1 cellular context compared by ENCODE assay signal in the genomic region with DNA sequence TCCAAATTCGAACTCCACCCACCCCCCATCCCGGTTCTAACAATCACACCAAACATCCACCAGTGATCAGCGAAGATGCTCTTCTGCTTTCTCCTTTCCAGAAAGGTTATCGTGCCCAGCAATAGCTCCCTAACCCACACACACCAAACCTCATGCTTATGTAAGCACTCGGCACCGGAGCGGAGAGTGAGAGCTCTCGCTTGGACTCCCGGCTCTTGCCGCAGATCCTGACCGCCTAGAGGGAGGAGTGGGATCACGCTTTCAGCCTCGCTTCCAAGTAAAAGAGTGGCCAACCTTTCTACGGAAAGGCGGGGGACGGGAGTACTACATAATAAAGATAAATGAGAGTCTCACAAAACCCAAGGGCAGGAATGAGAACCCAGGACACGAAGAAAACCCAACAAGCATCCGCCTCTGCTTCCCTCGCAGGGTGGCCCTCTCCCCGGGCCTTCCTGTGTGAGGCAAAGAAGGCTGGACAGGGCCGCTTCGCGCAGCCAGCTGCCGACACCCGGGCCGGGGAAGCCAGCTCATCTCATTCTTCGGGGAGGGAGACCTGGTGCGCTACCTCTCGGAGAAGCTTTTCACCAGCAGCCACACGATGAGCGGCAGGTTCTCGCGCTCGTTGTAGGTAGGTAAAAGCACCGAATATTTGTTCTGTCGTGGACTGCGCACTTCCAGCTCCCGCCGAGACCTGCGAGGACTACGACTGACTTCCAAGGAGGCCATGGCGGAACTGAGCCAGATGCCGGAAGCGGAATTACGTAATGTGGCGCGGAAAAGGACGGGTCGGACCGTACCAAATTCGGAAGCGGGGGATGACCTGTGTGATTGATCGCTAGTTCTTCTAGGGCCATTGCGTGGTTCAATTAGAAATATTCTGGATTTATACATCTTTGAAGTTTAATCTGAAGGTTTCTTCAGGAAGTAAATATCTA.
TF ChIP-seq lines count a peak whose summit lies in the region.

A gene (minus strand): TSS at position 735 of the 935 bp plus-strand sequence. CDS start 9 bp downstream, at position 726.

TF ChIP-seq in K562, 482 proteins besides CTCF, POLR2A, EP300 and RAD21 (continued from another document and continues in another):
- 0 out of 2 replicates have a peak, but pooled peaks have one; percentile 2 for TF ChIP-seq EHMT2 (IDR thresholded peaks at IDR 0.05)
- TF ChIP-seq NFIC (IDR thresholded peaks at IDR 0.05) = peak; percentile 36; the same call in 1 of the 2 replicates
- TF ChIP-seq, protein P1, sequence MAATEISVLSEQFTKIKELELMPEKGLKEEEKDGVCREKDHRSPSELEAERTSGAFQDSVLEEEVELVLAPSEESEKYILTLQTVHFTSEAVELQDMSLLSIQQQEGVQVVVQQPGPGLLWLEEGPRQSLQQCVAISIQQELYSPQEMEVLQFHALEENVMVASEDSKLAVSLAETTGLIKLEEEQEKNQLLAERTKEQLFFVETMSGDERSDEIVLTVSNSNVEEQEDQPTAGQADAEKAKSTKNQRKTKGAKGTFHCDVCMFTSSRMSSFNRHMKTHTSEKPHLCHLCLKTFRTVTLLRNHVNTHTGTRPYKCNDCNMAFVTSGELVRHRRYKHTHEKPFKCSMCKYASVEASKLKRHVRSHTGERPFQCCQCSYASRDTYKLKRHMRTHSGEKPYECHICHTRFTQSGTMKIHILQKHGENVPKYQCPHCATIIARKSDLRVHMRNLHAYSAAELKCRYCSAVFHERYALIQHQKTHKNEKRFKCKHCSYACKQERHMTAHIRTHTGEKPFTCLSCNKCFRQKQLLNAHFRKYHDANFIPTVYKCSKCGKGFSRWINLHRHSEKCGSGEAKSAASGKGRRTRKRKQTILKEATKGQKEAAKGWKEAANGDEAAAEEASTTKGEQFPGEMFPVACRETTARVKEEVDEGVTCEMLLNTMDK (IDR thresholded peaks at IDR 0.05; ENCODE audit: borderline replicate concordance, insufficient read depth, low read depth, low read length, poor library complexity, severe bottlenecking) = no peak
- no peak for TF ChIP-seq ZNF316 (IDR thresholded peaks at IDR 0.05)
- TF ChIP-seq SREBF1 (IDR thresholded peaks at IDR 0.05; ENCODE audit: borderline replicate concordance, low read depth, low read length) = peak; percentile 88
- TF ChIP-seq JUND (IDR thresholded peaks at IDR 0.05; ENCODE audit: borderline replicate concordance, low read depth, low read length) = peak; percentile 98
- peak; percentile 67; the same call in 2 of the 3 replicates for TF ChIP-seq JUND (tag; IDR thresholded peaks at IDR 0.05; ENCODE audit: borderline replicate concordance, low read depth, low read length)
- no peak for TF ChIP-seq NCOA6 (IDR thresholded peaks at IDR 0.05)
- TF ChIP-seq, protein P2, sequence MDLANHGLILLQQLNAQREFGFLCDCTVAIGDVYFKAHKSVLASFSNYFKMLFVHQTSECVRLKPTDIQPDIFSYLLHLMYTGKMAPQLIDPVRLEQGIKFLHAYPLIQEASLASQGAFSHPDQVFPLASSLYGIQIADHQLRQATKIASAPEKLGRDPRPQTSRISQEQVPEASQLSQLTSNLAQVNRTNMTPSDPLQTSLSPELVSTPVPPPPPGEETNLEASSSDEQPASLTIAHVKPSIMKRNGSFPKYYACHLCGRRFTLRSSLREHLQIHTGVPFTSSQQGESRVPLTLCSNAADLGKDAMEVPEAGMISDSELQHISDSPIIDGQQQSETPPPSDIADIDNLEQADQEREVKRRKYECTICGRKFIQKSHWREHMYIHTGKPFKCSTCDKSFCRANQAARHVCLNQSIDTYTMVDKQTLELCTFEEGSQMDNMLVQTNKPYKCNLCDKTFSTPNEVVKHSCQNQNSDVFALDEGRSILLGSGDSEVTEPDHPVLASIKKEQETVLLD (IDR thresholded peaks at IDR 0.05) = no peak
- TF ChIP-seq, protein P3, sequence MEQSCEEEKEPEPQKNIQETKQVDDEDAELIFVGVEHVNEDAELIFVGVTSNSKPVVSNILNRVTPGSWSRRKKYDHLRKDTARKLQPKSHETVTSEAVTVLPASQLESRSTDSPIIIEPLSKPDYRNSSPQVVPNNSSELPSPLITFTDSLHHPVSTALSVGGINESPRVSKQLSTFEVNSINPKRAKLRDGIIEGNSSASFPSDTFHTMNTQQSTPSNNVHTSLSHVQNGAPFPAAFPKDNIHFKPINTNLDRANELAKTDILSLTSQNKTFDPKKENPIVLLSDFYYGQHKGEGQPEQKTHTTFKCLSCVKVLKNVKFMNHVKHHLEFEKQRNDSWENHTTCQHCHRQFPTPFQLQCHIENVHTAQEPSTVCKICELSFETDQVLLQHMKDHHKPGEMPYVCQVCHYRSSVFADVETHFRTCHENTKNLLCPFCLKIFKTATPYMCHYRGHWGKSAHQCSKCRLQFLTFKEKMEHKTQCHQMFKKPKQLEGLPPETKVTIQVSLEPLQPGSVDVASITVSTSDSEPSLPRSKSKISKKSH (CRISPR knock-in tag; IDR thresholded peaks at IDR 0.05) = no peak
- 0 out of 2 replicates have a peak, but pooled peaks have one; percentile 27 for TF ChIP-seq RNF2 (IDR thresholded peaks at IDR 0.05)
- TF ChIP-seq ZNF274 (IDR thresholded peaks at IDR 0.05; ENCODE audit: borderline replicate concordance, low read depth, low read length) = no peak
- no peak for TF ChIP-seq SMARCE1 (IDR thresholded peaks at IDR 0.05)
- peak in 1 of 2 experiments; percentile 100; a peak in 2 of 4 replicates for TF ChIP-seq FOXK2 (conservative IDR thresholded peaks at IDR 0.05 in 1 of 2, IDR thresholded peaks at IDR 0.05 in 1 of 2; ENCODE audit: low read depth in 2 of 2)
- TF ChIP-seq ZNF79 (CRISPR knock-in tag; IDR thresholded peaks at IDR 0.05; ENCODE audit: low read depth) = no peak
- no peak for TF ChIP-seq ZNF695 (CRISPR knock-in tag; IDR thresholded peaks at IDR 0.05)
- no peak for TF ChIP-seq ETS2 (tag; IDR thresholded peaks at IDR 0.05; ENCODE audit: borderline replicate concordance, poor library complexity, severe bottlenecking)
- TF ChIP-seq, protein P4, sequence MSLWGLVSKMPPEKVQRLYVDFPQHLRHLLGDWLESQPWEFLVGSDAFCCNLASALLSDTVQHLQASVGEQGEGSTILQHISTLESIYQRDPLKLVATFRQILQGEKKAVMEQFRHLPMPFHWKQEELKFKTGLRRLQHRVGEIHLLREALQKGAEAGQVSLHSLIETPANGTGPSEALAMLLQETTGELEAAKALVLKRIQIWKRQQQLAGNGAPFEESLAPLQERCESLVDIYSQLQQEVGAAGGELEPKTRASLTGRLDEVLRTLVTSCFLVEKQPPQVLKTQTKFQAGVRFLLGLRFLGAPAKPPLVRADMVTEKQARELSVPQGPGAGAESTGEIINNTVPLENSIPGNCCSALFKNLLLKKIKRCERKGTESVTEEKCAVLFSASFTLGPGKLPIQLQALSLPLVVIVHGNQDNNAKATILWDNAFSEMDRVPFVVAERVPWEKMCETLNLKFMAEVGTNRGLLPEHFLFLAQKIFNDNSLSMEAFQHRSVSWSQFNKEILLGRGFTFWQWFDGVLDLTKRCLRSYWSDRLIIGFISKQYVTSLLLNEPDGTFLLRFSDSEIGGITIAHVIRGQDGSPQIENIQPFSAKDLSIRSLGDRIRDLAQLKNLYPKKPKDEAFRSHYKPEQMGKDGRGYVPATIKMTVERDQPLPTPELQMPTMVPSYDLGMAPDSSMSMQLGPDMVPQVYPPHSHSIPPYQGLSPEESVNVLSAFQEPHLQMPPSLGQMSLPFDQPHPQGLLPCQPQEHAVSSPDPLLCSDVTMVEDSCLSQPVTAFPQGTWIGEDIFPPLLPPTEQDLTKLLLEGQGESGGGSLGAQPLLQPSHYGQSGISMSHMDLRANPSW (CRISPR knock-in tag; IDR thresholded peaks at IDR 0.05) = no peak
- TF ChIP-seq ZSCAN32 (CRISPR knock-in tag; IDR thresholded peaks at IDR 0.05) = no peak
- TF ChIP-seq HNRNPK (IDR thresholded peaks at IDR 0.05; ENCODE audit: low read depth, low read length, poor library complexity, severe bottlenecking) = no peak
- TF ChIP-seq ILF3 (IDR thresholded peaks at IDR 0.05; ENCODE audit: borderline replicate concordance) = no peak
- TF ChIP-seq, protein P5, sequence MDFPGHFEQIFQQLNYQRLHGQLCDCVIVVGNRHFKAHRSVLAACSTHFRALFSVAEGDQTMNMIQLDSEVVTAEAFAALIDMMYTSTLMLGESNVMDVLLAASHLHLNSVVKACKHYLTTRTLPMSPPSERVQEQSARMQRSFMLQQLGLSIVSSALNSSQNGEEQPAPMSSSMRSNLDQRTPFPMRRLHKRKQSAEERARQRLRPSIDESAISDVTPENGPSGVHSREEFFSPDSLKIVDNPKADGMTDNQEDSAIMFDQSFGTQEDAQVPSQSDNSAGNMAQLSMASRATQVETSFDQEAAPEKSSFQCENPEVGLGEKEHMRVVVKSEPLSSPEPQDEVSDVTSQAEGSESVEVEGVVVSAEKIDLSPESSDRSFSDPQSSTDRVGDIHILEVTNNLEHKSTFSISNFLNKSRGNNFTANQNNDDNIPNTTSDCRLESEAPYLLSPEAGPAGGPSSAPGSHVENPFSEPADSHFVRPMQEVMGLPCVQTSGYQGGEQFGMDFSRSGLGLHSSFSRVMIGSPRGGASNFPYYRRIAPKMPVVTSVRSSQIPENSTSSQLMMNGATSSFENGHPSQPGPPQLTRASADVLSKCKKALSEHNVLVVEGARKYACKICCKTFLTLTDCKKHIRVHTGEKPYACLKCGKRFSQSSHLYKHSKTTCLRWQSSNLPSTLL (IDR thresholded peaks at IDR 0.05) = no peak
- TF ChIP-seq CHCHD3 (CRISPR knock-in tag; IDR thresholded peaks at IDR 0.05) = 0 out of 2 replicates have a peak, but pooled peaks have one; percentile 45
- TF ChIP-seq, protein P6, sequence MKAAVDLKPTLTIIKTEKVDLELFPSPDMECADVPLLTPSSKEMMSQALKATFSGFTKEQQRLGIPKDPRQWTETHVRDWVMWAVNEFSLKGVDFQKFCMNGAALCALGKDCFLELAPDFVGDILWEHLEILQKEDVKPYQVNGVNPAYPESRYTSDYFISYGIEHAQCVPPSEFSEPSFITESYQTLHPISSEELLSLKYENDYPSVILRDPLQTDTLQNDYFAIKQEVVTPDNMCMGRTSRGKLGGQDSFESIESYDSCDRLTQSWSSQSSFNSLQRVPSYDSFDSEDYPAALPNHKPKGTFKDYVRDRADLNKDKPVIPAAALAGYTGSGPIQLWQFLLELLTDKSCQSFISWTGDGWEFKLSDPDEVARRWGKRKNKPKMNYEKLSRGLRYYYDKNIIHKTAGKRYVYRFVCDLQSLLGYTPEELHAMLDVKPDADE (conservative IDR thresholded peaks at IDR 0.05; ENCODE audit: control insufficient read depth, low read depth, low read length) = no peak
- TF ChIP-seq, protein P7, sequence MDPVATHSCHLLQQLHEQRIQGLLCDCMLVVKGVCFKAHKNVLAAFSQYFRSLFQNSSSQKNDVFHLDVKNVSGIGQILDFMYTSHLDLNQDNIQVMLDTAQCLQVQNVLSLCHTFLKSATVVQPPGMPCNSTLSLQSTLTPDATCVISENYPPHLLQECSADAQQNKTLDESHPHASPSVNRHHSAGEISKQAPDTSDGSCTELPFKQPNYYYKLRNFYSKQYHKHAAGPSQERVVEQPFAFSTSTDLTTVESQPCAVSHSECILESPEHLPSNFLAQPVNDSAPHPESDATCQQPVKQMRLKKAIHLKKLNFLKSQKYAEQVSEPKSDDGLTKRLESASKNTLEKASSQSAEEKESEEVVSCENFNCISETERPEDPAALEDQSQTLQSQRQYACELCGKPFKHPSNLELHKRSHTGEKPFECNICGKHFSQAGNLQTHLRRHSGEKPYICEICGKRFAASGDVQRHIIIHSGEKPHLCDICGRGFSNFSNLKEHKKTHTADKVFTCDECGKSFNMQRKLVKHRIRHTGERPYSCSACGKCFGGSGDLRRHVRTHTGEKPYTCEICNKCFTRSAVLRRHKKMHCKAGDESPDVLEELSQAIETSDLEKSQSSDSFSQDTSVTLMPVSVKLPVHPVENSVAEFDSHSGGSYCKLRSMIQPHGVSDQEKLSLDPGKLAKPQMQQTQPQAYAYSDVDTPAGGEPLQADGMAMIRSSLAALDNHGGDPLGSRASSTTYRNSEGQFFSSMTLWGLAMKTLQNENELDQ (CRISPR knock-in tag; IDR thresholded peaks at IDR 0.05; ENCODE audit: borderline replicate concordance) = peak; percentile 64; the same call in 1 of the 2 replicates
- TF ChIP-seq CBFB (CRISPR knock-in tag; IDR thresholded peaks at IDR 0.05) = no peak
- TF ChIP-seq MEF2A (IDR thresholded peaks at IDR 0.05; ENCODE audit: control insufficient read depth, low read depth, low read length) = no peak
- TF ChIP-seq, protein P8, sequence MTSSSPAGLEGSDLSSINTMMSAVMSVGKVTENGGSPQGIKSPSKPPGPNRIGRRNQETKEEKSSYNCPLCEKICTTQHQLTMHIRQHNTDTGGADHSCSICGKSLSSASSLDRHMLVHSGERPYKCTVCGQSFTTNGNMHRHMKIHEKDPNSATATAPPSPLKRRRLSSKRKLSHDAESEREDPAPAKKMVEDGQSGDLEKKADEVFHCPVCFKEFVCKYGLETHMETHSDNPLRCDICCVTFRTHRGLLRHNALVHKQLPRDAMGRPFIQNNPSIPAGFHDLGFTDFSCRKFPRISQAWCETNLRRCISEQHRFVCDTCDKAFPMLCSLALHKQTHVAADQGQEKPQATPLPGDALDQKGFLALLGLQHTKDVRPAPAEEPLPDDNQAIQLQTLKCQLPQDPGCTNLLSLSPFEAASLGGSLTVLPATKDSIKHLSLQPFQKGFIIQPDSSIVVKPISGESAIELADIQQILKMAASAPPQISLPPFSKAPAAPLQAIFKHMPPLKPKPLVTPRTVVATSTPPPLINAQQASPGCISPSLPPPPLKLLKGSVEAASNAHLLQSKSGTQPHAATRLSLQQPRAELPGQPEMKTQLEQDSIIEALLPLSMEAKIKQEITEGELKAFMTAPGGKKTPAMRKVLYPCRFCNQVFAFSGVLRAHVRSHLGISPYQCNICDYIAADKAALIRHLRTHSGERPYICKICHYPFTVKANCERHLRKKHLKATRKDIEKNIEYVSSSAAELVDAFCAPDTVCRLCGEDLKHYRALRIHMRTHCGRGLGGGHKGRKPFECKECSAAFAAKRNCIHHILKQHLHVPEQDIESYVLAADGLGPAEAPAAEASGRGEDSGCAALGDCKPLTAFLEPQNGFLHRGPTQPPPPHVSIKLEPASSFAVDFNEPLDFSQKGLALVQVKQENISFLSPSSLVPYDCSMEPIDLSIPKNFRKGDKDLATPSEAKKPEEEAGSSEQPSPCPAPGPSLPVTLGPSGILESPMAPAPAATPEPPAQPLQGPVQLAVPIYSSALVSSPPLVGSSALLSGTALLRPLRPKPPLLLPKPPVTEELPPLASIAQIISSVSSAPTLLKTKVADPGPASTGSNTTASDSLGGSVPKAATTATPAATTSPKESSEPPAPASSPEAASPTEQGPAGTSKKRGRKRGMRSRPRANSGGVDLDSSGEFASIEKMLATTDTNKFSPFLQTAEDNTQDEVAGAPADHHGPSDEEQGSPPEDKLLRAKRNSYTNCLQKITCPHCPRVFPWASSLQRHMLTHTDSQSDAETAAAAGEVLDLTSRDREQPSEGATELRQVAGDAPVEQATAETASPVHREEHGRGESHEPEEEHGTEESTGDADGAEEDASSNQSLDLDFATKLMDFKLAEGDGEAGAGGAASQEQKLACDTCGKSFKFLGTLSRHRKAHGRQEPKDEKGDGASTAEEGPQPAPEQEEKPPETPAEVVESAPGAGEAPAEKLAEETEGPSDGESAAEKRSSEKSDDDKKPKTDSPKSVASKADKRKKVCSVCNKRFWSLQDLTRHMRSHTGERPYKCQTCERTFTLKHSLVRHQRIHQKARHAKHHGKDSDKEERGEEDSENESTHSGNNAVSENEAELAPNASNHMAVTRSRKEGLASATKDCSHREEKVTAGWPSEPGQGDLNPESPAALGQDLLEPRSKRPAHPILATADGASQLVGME (CRISPR knock-in tag; IDR thresholded peaks at IDR 0.05) = no peak
- no peak for TF ChIP-seq SRSF1 (IDR thresholded peaks at IDR 0.05; ENCODE audit: low read depth, low read length)
- peak in 1 of 2 experiments; percentile 8; a peak in 1 of 4 replicates for TF ChIP-seq NRF1 (conservative IDR thresholded peaks at IDR 0.05 in 1 of 2, IDR thresholded peaks at IDR 0.05 in 1 of 2)
- TF ChIP-seq GATAD2A (IDR thresholded peaks at IDR 0.05) = no peak
- TF ChIP-seq SMAD2 (IDR thresholded peaks at IDR 0.05; ENCODE audit: low read depth, low read length) = no peak
- no peak for TF ChIP-seq ZNF133 (CRISPR knock-in tag; IDR thresholded peaks at IDR 0.05)
- no peak for TF ChIP-seq SREBF2 (CRISPR knock-in tag; IDR thresholded peaks at IDR 0.05)
- TF ChIP-seq TBP (optimal IDR thresholded peaks at IDR 0.05; ENCODE audit: low read depth, low read length) = peak; percentile 98
- no peak for TF ChIP-seq CBX3 (IDR thresholded peaks at IDR 0.05; ENCODE audit: borderline replicate concordance in 1 of 2, low read length in 2 of 2)
